Comparison of ENCODE assay signal across 1 cellular context in the genomic region with DNA sequence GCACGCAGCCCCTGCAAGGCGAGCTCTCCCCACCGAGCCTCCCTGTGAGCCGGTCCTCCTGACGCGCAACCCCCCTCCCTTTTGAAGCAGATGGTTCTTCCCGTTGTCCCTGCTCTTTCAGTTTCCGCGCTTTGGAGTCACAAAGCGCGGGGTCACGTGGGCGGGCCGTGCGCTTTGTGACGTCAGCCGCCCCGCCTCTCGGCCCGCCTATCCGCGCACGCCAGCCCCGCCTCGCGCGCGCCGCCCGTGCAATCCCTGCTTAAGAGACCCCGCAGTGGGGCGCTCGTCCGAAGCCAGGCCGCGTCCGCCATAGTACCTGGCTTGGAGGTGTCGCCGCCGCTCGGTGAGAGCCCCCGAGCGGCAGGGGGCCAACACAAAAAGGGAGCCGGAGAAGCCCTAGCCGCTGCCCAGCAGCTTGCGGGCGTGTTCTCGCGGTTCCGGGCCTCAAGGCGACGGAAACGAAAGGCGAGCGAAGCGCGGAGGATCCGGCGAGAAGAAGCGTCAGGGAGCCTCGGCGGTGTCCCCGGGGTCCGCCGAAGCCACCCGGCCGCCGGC.
A peak's percentile ranks its signal among the peaks of the same experiment; 100 is the strongest.
TF ChIP-seq lines count a peak whose summit lies in the region.

Gene RBBP6 (plus strand): TSS at position 272 of the 555 bp plus-strand sequence. CDS start 1,061 bp downstream, outside the sequence.

TF ChIP-seq in GM12878, 131 proteins besides CTCF, POLR2A, EP300 and RAD21 (continued from another document and continues in another):
- TF ChIP-seq, protein P1, sequence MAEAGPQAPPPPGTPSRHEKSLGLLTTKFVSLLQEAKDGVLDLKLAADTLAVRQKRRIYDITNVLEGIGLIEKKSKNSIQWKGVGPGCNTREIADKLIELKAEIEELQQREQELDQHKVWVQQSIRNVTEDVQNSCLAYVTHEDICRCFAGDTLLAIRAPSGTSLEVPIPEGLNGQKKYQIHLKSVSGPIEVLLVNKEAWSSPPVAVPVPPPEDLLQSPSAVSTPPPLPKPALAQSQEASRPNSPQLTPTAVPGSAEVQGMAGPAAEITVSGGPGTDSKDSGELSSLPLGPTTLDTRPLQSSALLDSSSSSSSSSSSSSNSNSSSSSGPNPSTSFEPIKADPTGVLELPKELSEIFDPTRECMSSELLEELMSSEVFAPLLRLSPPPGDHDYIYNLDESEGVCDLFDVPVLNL (IDR thresholded peaks at IDR 0.05; ENCODE audit: low read depth, low read length): peak; percentile 72
- TF ChIP-seq EZH2 (IDR thresholded peaks at IDR 0.05; ENCODE audit: borderline replicate concordance, control insufficient read depth, low read depth, low read length) (no peak), CUX1 (IDR thresholded peaks at IDR 0.05; ENCODE audit: insufficient replicate concordance, low read depth, low read length) (no peak), NRF1 (conservative IDR thresholded peaks at IDR 0.05; ENCODE audit: low read depth, low read length) (no peak), CBX5 (IDR thresholded peaks at IDR 0.05; ENCODE audit: low read depth) (peak; percentile 80; the same call in 1 of the 2 replicates), BRCA1 (IDR thresholded peaks at IDR 0.05; ENCODE audit: low read depth, low read length) (no peak; the same call in 1 of the 2 replicates), MXI1 (IDR thresholded peaks at IDR 0.05; ENCODE audit: low read depth, low read length) (peak; percentile 49; the same call in 1 of the 2 replicates), SREBF2 (IDR thresholded peaks at IDR 0.05; ENCODE audit: low read length) (no peak; the same call in none of the 2 replicates), MTA3 (IDR thresholded peaks at IDR 0.05; ENCODE audit: borderline replicate concordance, low read length) (no peak), BHLHE40 (IDR thresholded peaks at IDR 0.05; ENCODE audit: borderline replicate concordance in 1 of 2, low read depth in 2 of 2, low read length in 1 of 2) (peak; percentile 94 to 95), NFYA (IDR thresholded peaks at IDR 0.05; ENCODE audit: borderline replicate concordance, low read depth, low read length) (no peak), SP1 (IDR thresholded peaks at IDR 0.05; ENCODE audit: low read depth, low read length) (peak; percentile 40), ZNF274 (IDR thresholded peaks at IDR 0.05; ENCODE audit: insufficient read depth, insufficient read length) (no peak), ZBED1 (IDR thresholded peaks at IDR 0.05; ENCODE audit: borderline replicate concordance) (no peak), ZZZ3 (IDR thresholded peaks at IDR 0.05; ENCODE audit: control insufficient read depth, insufficient read length, low read depth) (no peak), IRF5 (IDR thresholded peaks at IDR 0.05; ENCODE audit: borderline replicate concordance) (no peak), STAT1 (conservative IDR thresholded peaks at IDR 0.05) (no peak), CREB1 (IDR thresholded peaks at IDR 0.05; ENCODE audit: low read depth) (peak; percentile 92), HDAC6 (IDR thresholded peaks at IDR 0.05; ENCODE audit: unreplicated experiment) (no peak), TBL1XR1 (IDR thresholded peaks at IDR 0.05; ENCODE audit: low read depth, low read length) (peak; percentile 26; the same call in 1 of the 2 replicates), SMARCA5 (IDR thresholded peaks at IDR 0.05) (no peak; the same call in 1 of the 2 replicates), IRF4 (IDR thresholded peaks at IDR 0.05; ENCODE audit: low read depth, low read length) (no peak), SIX5 (IDR thresholded peaks at IDR 0.05; ENCODE audit: low read depth, low read length, severe bottlenecking) (peak; percentile 3), SMAD5 (IDR thresholded peaks at IDR 0.05; ENCODE audit: low read depth) (peak; percentile 93), NFIC (IDR thresholded peaks at IDR 0.05; ENCODE audit: low read depth, low read length) (no peak), PBX3 (IDR thresholded peaks at IDR 0.05; ENCODE audit: insufficient replicate concordance, low read depth, low read length) (no peak), RUNX3 (IDR thresholded peaks at IDR 0.05; ENCODE audit: low read length) (no peak), ESRRA (IDR thresholded peaks at IDR 0.05; ENCODE audit: low read length) (no peak), POLR2AphosphoS2 (IDR thresholded peaks at IDR 0.05; ENCODE audit: low read depth, low read length) (peak; percentile 50; the same call in 1 of the 2 replicates), SPI1 (IDR thresholded peaks at IDR 0.05; ENCODE audit: borderline replicate concordance, insufficient read depth, low read depth, low read length) (no peak), PAX8 (IDR thresholded peaks at IDR 0.05) (no peak), DPF2 (IDR thresholded peaks at IDR 0.05) (peak; percentile 70), CHD1 (IDR thresholded peaks at IDR 0.05; ENCODE audit: low read depth, low read length) (peak; percentile 96), PAX5 (IDR thresholded peaks at IDR 0.05; ENCODE audit: borderline replicate concordance, low read depth, low read length) (0 out of 2 replicates have a peak, but pooled peaks have one; percentile 45), SRF (IDR thresholded peaks at IDR 0.05; ENCODE audit: low read depth in 2 of 2, low read length in 2 of 2) (no peak), HCFC1 (IDR thresholded peaks at IDR 0.05; ENCODE audit: low read length) (peak; percentile 48), POU2F2 (IDR thresholded peaks at IDR 0.05; ENCODE audit: borderline replicate concordance, low read depth, low read length) (0 out of 3 replicates have a peak, but pooled peaks have one; percentile 59), JUND (IDR thresholded peaks at IDR 0.05; ENCODE audit: low read depth, low read length) (peak; percentile 96), ZNF207 (IDR thresholded peaks at IDR 0.05; ENCODE audit: borderline replicate concordance) (peak; percentile 24; the same call in 1 of the 2 replicates), CHD4 (IDR thresholded peaks at IDR 0.05) (no peak), WRNIP1 (IDR thresholded peaks at IDR 0.05; ENCODE audit: borderline replicate concordance, low read depth, low read length) (no peak), MEF2B (IDR thresholded peaks at IDR 0.05; ENCODE audit: partially characterized antibody, poor library complexity, severe bottlenecking) (no peak)
- TF ChIP-seq, protein P2, sequence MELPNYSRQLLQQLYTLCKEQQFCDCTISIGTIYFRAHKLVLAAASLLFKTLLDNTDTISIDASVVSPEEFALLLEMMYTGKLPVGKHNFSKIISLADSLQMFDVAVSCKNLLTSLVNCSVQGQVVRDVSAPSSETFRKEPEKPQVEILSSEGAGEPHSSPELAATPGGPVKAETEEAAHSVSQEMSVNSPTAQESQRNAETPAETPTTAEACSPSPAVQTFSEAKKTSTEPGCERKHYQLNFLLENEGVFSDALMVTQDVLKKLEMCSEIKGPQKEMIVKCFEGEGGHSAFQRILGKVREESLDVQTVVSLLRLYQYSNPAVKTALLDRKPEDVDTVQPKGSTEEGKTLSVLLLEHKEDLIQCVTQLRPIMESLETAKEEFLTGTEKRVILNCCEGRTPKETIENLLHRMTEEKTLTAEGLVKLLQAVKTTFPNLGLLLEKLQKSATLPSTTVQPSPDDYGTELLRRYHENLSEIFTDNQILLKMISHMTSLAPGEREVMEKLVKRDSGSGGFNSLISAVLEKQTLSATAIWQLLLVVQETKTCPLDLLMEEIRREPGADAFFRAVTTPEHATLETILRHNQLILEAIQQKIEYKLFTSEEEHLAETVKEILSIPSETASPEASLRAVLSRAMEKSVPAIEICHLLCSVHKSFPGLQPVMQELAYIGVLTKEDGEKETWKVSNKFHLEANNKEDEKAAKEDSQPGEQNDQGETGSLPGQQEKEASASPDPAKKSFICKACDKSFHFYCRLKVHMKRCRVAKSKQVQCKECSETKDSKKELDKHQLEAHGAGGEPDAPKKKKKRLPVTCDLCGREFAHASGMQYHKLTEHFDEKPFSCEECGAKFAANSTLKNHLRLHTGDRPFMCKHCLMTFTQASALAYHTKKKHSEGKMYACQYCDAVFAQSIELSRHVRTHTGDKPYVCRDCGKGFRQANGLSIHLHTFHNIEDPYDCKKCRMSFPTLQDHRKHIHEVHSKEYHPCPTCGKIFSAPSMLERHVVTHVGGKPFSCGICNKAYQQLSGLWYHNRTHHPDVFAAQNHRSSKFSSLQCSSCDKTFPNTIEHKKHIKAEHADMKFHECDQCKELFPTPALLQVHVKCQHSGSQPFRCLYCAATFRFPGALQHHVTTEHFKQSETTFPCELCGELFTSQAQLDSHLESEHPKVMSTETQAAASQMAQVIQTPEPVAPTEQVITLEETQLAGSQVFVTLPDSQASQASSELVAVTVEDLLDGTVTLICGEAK (IDR thresholded peaks at IDR 0.05; ENCODE audit: borderline replicate concordance): no peak
- TF ChIP-seq, protein P3, sequence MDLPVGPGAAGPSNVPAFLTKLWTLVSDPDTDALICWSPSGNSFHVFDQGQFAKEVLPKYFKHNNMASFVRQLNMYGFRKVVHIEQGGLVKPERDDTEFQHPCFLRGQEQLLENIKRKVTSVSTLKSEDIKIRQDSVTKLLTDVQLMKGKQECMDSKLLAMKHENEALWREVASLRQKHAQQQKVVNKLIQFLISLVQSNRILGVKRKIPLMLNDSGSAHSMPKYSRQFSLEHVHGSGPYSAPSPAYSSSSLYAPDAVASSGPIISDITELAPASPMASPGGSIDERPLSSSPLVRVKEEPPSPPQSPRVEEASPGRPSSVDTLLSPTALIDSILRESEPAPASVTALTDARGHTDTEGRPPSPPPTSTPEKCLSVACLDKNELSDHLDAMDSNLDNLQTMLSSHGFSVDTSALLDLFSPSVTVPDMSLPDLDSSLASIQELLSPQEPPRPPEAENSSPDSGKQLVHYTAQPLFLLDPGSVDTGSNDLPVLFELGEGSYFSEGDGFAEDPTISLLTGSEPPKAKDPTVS (IDR thresholded peaks at IDR 0.05; ENCODE audit: low read depth, low read length): no peak
- TF ChIP-seq, protein P4, sequence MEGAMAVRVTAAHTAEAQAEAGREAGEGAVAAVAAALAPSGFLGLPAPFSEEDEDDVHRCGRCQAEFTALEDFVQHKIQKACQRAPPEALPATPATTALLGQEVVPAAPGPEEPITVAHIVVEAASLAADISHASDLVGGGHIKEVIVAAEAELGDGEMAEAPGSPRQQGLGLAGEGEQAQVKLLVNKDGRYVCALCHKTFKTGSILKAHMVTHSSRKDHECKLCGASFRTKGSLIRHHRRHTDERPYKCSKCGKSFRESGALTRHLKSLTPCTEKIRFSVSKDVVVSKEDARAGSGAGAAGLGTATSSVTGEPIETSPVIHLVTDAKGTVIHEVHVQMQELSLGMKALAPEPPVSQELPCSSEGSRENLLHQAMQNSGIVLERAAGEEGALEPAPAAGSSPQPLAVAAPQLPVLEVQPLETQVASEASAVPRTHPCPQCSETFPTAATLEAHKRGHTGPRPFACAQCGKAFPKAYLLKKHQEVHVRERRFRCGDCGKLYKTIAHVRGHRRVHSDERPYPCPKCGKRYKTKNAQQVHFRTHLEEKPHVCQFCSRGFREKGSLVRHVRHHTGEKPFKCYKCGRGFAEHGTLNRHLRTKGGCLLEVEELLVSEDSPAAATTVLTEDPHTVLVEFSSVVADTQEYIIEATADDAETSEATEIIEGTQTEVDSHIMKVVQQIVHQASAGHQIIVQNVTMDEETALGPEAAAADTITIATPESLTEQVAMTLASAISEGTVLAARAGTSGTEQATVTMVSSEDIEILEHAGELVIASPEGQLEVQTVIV (IDR thresholded peaks at IDR 0.05; ENCODE audit: borderline replicate concordance, partially characterized antibody): peak; percentile 54
